In the genomic region with DNA sequence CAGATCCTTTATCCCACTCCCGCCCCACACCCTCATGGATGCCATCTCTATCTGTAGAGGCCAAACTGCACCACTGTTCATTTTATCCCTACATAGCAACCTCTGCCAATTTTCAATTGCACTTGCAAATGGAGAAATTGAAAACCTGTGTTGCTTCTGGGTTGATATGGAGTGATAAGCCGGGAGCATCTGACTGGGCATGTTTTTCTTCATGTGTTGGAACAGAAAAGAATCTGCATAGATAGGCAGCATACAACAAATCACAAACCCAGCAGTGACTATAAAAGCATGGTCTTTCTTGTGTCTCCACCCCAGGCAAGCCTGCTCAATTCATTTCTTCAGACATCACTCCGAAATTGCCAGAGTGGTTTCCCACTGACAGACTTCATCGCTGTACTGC, we compare ENCODE assay signal across 7 cellular contexts.
"Had no signal": no experiment of that assay in that cellular context is flagged by ENCODE, and none has a peak within 500 bp of the region (broad histone marks: within the 10 kb centered on the region; RNA-seq: fewer than 3 reads in every experiment).

No MANE protein-coding gene starts in this region.

- H3K4me2 ChIP-seq: GM23338 had no signal

- H3K4me3 ChIP-seq: GM23338, HAP-1, K562 had no signal

- H3K9me3 ChIP-seq: HAP-1 had no signal

- H3K9me3 Mint-ChIP-seq: GM23338 had no signal

- DNase-seq: HFFc6, IMR-90, KG1 had no signal

- H3K4me3 Mint-ChIP-seq: GM23338, HFFc6 had no signal

- H2AFZ ChIP-seq: GM23338 had no signal

- H3K36me3 ChIP-seq: HAP-1 had no signal

- H3K27ac Mint-ChIP-seq: GM23338, HFFc6 had no signal

- H3K4me1 ChIP-seq: HAP-1 had no signal

- ATAC-seq: GM23338, HCT116, K562 had no signal
